In genomic region chr3:151660890-151661289, GRCh38 we compare ENCODE assay signal across 13 cellular contexts.
A peak's percentile ranks its signal among the peaks of the same experiment; 100 is the strongest.
DNase-seq lines count a peak whose midpoint lies in the region; ATAC-seq and TF ChIP-seq lines count a peak whose summit lies in the region.
"Had no signal": no experiment of that assay in that cellular context is flagged by ENCODE, and none has a peak within 500 bp of the region (broad histone marks: within the 10 kb centered on the region; RNA-seq: fewer than 3 reads in every experiment).

No MANE protein-coding gene starts in this region.

- H3K27ac ChIP-seq in AG04450 (ENCODE audit: low read depth, low read length) (no peak overlapping the region), liver (ENCODE audit: low read depth in 1 of 2, low read length in 2 of 2) (no peak overlapping the region), Peyer's patch (no peak overlapping the region)
- H3K27ac ChIP-seq: epithelial cell of prostate, neutrophil had no signal

- in situ Hi-C loops in astrocyte of the spinal cord (cut with HindIII; ENCODE audit: low sequenced_read_pairs) = no loop called here

- POLR2A ChIA-PET in AG04450 (lab: Yijun Ruan, JAX) = no interaction called here

- ATAC-seq in HG02798 (IDR thresholded peaks at IDR 0.05; ENCODE audit: poor library complexity, unreplicated experiment) = no peak

- TF ChIP-seq POLR2A in Peyer's patch (IDR thresholded peaks at IDR 0.05) = no peak

- H3K4me1 ChIP-seq in liver (ENCODE audit: control insufficient read depth in 4 of 4, insufficient read depth in 4 of 4, low read length in 3 of 4) = peaks cover 0 to 3% (median 0%) of the 10 kb centered on the region in 4 donors
- H3K4me1 ChIP-seq in Peyer's patch = no peaks in the 10 kb centered on the region

- peak; percentile 13; the same call in 1 of the 2 replicates for TF ChIP-seq CTCF in AG04450 (IDR thresholded peaks at IDR 0.05; ENCODE audit: low read depth, low read length)
- TF ChIP-seq CTCF in astrocyte of the spinal cord (IDR thresholded peaks at IDR 0.05; ENCODE audit: low read depth, low read length) = no peak
- no peak for TF ChIP-seq CTCF in liver (IDR thresholded peaks at IDR 0.05; ENCODE audit: low read depth, low read length, missing input control)
- TF ChIP-seq CTCF in Peyer's patch (IDR thresholded peaks at IDR 0.05) = peak in 1 of 6 experiments; percentile 10

- H3K9ac ChIP-seq in liver (ENCODE audit: low read depth in 1 of 2, low read length in 2 of 2) = no peak overlapping the region

- TF ChIP-seq RAD21 in Ishikawa (IDR thresholded peaks at IDR 0.05; ENCODE audit: low read depth) (peak; percentile 15; the same call in 1 of the 2 replicates), liver (IDR thresholded peaks at IDR 0.05) (peak; percentile 43 to 45)

- H3K9me3 ChIP-seq in AG04450 (ENCODE audit: control insufficient read depth, insufficient read depth, low read length) (no peaks in the 10 kb centered on the region), liver (ENCODE audit: control insufficient read depth in 4 of 4, low read length in 3 of 4) (no peaks in the 10 kb centered on the region), Peyer's patch (no peaks in the 10 kb centered on the region)
- H3K9me3 ChIP-seq: neutrophil had no signal

- H3K4me3 ChIP-seq in AG04450 (ENCODE audit: low read depth, low read length) (no peak overlapping the region), astrocyte of the spinal cord (ENCODE audit: low read depth, low read length) (no peak overlapping the region), liver (ENCODE audit: low read depth in 1 of 3, low read length in 3 of 3) (no peak overlapping the region), Peyer's patch (no peak overlapping the region)

- CTCF ChIA-PET in AG04450 (lab: Charles Lee) = interaction anchor here (0.6 to 1.0 kb wide), 4 partner anchors 20 to 192 kb away, joined by 3 to 6 read pairs (median 4); no protein-coding TSS in a partner anchor

- no peak for TF ChIP-seq EP300 in Ishikawa (IDR thresholded peaks at IDR 0.05; ENCODE audit: borderline replicate concordance)

- WGBS in liver = 76% methylated on average over 4 of the region's 4 CpGs

- DNase-seq in AG04450 (ENCODE audit: low read depth, low spot score) (no peak), astrocyte of the spinal cord (ENCODE audit: low read depth, low spot score) (peak; percentile 16), Peyer's patch (no peak), iPS-NIHi7 (ENCODE audit: extremely low spot score) (no peak), SKM-1 (lab: John Stamatoyannopoulos, UW; ENCODE audit: unreplicated experiment) (no peak)
- DNase-seq: anterior cingulate cortex; CD4-positive, CD25-positive, alpha-beta regulatory T cell; NCI-H2029 had no signal

- no peaks in the 10 kb centered on the region for H3K36me3 ChIP-seq in liver (ENCODE audit: control insufficient read depth in 4 of 4, insufficient read depth in 3 of 4, low read depth in 1 of 4, low read length in 3 of 4)
- no peaks in the 10 kb centered on the region for H3K36me3 ChIP-seq in Peyer's patch
- H3K36me3 ChIP-seq: neutrophil had no signal

- H3K27me3 ChIP-seq in AG04450 (ENCODE audit: control insufficient read depth, insufficient read depth, low read length) (no peaks in the 10 kb centered on the region), liver (ENCODE audit: control insufficient read depth in 4 of 4, insufficient read depth in 4 of 4, low read length in 3 of 4) (no peaks in the 10 kb centered on the region), Peyer's patch (no peaks in the 10 kb centered on the region)
- H3K27me3 ChIP-seq: neutrophil had no signal

TF ChIP-seq in Ishikawa, 13 proteins besides CTCF, POLR2A, EP300 and RAD21:
- TF ChIP-seq TCF12 (IDR thresholded peaks at IDR 0.05; ENCODE audit: low read depth) (no peak), REST (IDR thresholded peaks at IDR 0.05; ENCODE audit: low read depth) (no peak)
TF ChIP-seq in Ishikawa: peak in this region for 0.

TF ChIP-seq in liver, 16 proteins besides CTCF, POLR2A, EP300 and RAD21:
- TF ChIP-seq SP1 (IDR thresholded peaks at IDR 0.05) (no peak), HNF4A (conservative IDR thresholded peaks at IDR 0.05) (no peak), RXRA (IDR thresholded peaks at IDR 0.05) (no peak), FOXA1 (IDR thresholded peaks at IDR 0.05) (no peak), FOXA2 (IDR thresholded peaks at IDR 0.05) (no peak), EGR1 (IDR thresholded peaks at IDR 0.05; ENCODE audit: low read depth in 2 of 2) (no peak), JUND (IDR thresholded peaks at IDR 0.05) (no peak), NR2F2 (IDR thresholded peaks at IDR 0.05) (no peak), GABPA (IDR thresholded peaks at IDR 0.05 in 1 of 2, conservative IDR thresholded peaks at IDR 0.05 in 1 of 2) (no peak), ATF3 (IDR thresholded peaks at IDR 0.05) (no peak)
- TF ChIP-seq, protein P1, sequence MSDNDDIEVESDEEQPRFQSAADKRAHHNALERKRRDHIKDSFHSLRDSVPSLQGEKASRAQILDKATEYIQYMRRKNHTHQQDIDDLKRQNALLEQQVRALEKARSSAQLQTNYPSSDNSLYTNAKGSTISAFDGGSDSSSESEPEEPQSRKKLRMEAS (IDR thresholded peaks at IDR 0.05) = no peak
